22 cellular contexts compared by ENCODE assay signal in the genomic region with DNA sequence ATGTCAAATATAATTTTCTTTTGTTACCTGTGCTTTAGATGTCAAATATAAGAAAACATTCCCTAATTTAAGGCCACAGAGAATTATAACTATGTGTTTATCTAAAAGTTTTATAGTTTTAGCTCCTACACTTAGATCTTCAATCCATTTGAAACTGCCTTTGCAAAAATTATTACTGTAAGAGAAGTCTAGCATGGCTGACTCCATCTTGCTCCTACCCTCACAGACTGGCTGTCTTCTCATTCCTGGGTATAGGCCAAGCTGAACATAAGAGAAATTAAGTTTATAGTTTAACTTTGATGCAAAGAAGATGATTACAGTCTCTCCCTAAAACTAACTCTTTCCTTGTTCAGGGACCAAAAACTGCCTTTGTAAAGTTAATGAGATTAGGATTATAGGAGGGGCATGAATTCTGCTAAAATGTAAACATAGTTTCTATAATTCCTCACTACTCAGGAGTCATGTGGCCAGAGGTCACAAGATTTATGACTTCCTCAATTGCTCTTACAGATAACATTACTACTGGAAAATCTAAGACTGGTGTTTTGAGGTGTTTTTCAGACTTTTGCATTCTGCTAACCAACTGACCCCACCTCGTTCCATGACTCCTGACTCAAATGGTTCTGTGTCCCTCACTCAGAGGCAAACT.
"Had no signal": no experiment of that assay in that cellular context is flagged by ENCODE, and none has a peak within 500 bp of the region (broad histone marks: within the 10 kb centered on the region; RNA-seq: fewer than 3 reads in every experiment).

No MANE protein-coding gene starts in this region.

- H3K4me3 ChIP-seq: coronary artery, heart left ventricle, left ventricle myocardium inferior, ovary, prostate gland, thyroid gland had no signal

- H3K27ac ChIP-seq: coronary artery, heart left ventricle, left ventricle myocardium inferior, neutrophil, ovary, prostate gland, thyroid gland had no signal

- H3K4me1 ChIP-seq: heart left ventricle, left ventricle myocardium inferior, prostate gland, thyroid gland had no signal

- H3K36me3 ChIP-seq: heart left ventricle, left ventricle myocardium inferior, neutrophil, ovary, prostate gland, thyroid gland had no signal

- FAIRE-seq: bronchial epithelial cell, endometrium, kidney had no signal

- DNase-seq: activated CD4-positive, alpha-beta T cell treated with anti-CD3 and anti-CD28 coated beads for 4 hours; activated CD4-positive, alpha-beta T cell treated with anti-CD3 and anti-CD28 coated beads, Interleukin-2, amount 50 U/mL, for 48 hours; activated CD4-positive, CD25-positive, alpha-beta regulatory T cell; activated CD8-positive, alpha-beta memory T cell treated with anti-CD3 and anti-CD28 coated beads, Interleukin-2, amount 50 U/mL, for 48 hours; activated naive CD4-positive, alpha-beta T cell treated with anti-CD3 and anti-CD28 coated beads for 36 hours; activated naive CD8-positive, alpha-beta T cell treated with anti-CD3 and anti-CD28 coated beads, Interleukin-2, amount 10 ng/mL, durations not matched to agents 7 days and 5 days; activated T-cell treated with anti-CD3 and anti-CD28 coated beads, Interleukin-2, amount 50 U/mL, for 48 hours; amygdala; heart left ventricle; kidney; left ventricle myocardium inferior; ovary; stimulated activated CD4-positive, alpha-beta T cell treated with anti-CD3 and anti-CD28 coated beads, Interleukin-12 subunit alpha, Interleukin-12 subunit beta, amount 100 ng/mL, for 4 hours; stimulated activated CD4-positive, alpha-beta T cell treated with anti-CD3 and anti-CD28 coated beads, Interleukin-4, amount 100 ng/mL, for 4 hours; substantia nigra; T-helper 1 cell; thyroid gland had no signal

- H3K27me3 ChIP-seq: heart left ventricle, neutrophil, ovary, thyroid gland had no signal

- H3K9me3 ChIP-seq: heart left ventricle, ovary, prostate gland, thyroid gland had no signal
